29 cellular contexts compared by ENCODE assay signal in genomic region chr20:62564456-62565245, GRCh38.
"Had no signal": no experiment of that assay in that cellular context is flagged by ENCODE, and none has a peak within 500 bp of the region (broad histone marks: within the 10 kb centered on the region; RNA-seq: fewer than 3 reads in every experiment).

No MANE protein-coding gene starts in this region.

- H3K4me3 ChIP-seq: ascending aorta, body of pancreas, Peyer's patch had no signal

- H3K27ac Mint-ChIP-seq: activated B cell treated with CpG ODN at 0.5 μM for 24 hours; activated CD4-positive, alpha-beta T cell treated with anti-CD3 and anti-CD28 coated beads, Interleukin-2, amount 10 ng/mL, durations not matched to agents 24 days and 14 days; activated CD8-positive, alpha-beta memory T cell treated with anti-CD3 and anti-CD28 coated beads, Interleukin-2, amount 10 ng/mL, durations not matched to agents 7 days and 5 days; activated naive CD4-positive, alpha-beta T cell treated with anti-CD3 and anti-CD28 coated beads, Interleukin-2, amount 50 U/mL, for 72 hours; activated naive CD8-positive, alpha-beta T cell treated with anti-CD3 and anti-CD28 coated beads, Interleukin-2, amount 50 U/mL, for 24 hours; activated T-cell treated with anti-CD3 and anti-CD28 coated beads, Interleukin-2, amount 50 U/mL, for 24 hours; activated T-helper 1 cell treated with anti-CD3 and anti-CD28 coated beads, Interleukin-12 subunit alpha, Interleukin-12 subunit beta, Interleukin-2, Interleukin-4 antibody, amounts not matched to agents 30 ng/mL and 10 ng/mL and 1 ng/mL, durations not matched to agents 14 hours and 24 hours and 36 hours; T-helper 17 cell had no signal

- H3K4me3 Mint-ChIP-seq: activated B cell treated with CpG ODN at 0.5 μM for 24 hours; activated CD4-positive, alpha-beta T cell treated with anti-CD3 and anti-CD28 coated beads, Interleukin-2, amount 10 ng/mL, durations not matched to agents 24 days and 14 days; activated CD8-positive, alpha-beta memory T cell treated with anti-CD3 and anti-CD28 coated beads, Interleukin-2, amount 10 ng/mL, durations not matched to agents 7 days and 5 days; activated naive CD8-positive, alpha-beta T cell treated with anti-CD3 and anti-CD28 coated beads, Interleukin-2, amount 50 U/mL, for 24 hours; activated T-cell treated with anti-CD3 and anti-CD28 coated beads, Interleukin-2, amount 50 U/mL, for 24 hours; activated T-helper 1 cell treated with anti-CD3 and anti-CD28 coated beads, Interleukin-12 subunit alpha, Interleukin-12 subunit beta, Interleukin-2, Interleukin-4 antibody, amounts not matched to agents 30 ng/mL and 10 ng/mL and 1 ng/mL, durations not matched to agents 14 hours and 24 hours and 36 hours; T-helper 17 cell had no signal

- H3K36me3 ChIP-seq: ascending aorta, Peyer's patch had no signal

- H3K27me3 ChIP-seq: ascending aorta, Peyer's patch had no signal

- DNase-seq: activated B cell treated with CpG ODN at 0.5 μM for 24 hours; activated CD4-positive, alpha-beta T cell treated with anti-CD3 and anti-CD28 coated beads for 1 hour; activated CD4-positive, alpha-beta T cell treated with anti-CD3 and anti-CD28 coated beads, Interleukin-2, amount 10 ng/mL, durations not matched to agents 24 days and 14 days; activated CD4-positive, alpha-beta T cell treated with anti-CD3 and anti-CD28 coated beads, Interleukin-2, amount 50 U/mL, for 48 hours; activated CD8-positive, alpha-beta memory T cell treated with anti-CD3 and anti-CD28 coated beads, Interleukin-2, amount 10 ng/mL, durations not matched to agents 7 days and 5 days; activated effector memory CD4-positive, alpha-beta T cell treated with Interleukin-2 at 50 U/mL for 16 hours; activated naive CD4-positive, alpha-beta T cell; activated naive CD8-positive, alpha-beta T cell treated with anti-CD3 and anti-CD28 coated beads, Interleukin-2, amount 50 U/mL, for 24 hours; activated T-cell treated with anti-CD3 and anti-CD28 coated beads, Interleukin-2, amount 50 U/mL, for 24 hours; amniotic stem cell; body of pancreas; Karpas-422; MM.1S; NCI-H1105; NCI-H1436; NCI-H1694 treated with DMSO at 0.1 percent for 48 hours; NCI-H2029 treated with DMSO at 0.1 percent for 48 hours; NCI-H345; NCI-H510A treated with DMSO at 0.1 percent for 48 hours; Peyer's patch; SIG-M5; T-helper 17 cell; T-helper 9 cell had no signal

- H3K4me1 Mint-ChIP-seq: activated CD4-positive, alpha-beta T cell treated with anti-CD3 and anti-CD28 coated beads, Interleukin-2, amount 10 ng/mL, durations not matched to agents 24 days and 14 days; activated CD8-positive, alpha-beta memory T cell treated with anti-CD3 and anti-CD28 coated beads, Interleukin-2, amount 10 ng/mL, durations not matched to agents 7 days and 5 days had no signal

- ATAC-seq: activated CD8-positive, alpha-beta memory T cell treated with anti-CD3 and anti-CD28 coated beads, Interleukin-2, amount 10 ng/mL, durations not matched to agents 7 days and 5 days; activated naive CD4-positive, alpha-beta T cell treated with anti-CD3 and anti-CD28 coated beads, Interleukin-2, amount 50 U/mL, for 72 hours; activated naive CD8-positive, alpha-beta T cell treated with anti-CD3 and anti-CD28 coated beads, Interleukin-2, amount 50 U/mL, for 24 hours; body of pancreas; T-helper 17 cell had no signal

- H3K36me3 Mint-ChIP-seq: activated CD8-positive, alpha-beta memory T cell treated with anti-CD3 and anti-CD28 coated beads, Interleukin-2, amount 10 ng/mL, durations not matched to agents 7 days and 5 days; activated naive CD4-positive, alpha-beta T cell treated with anti-CD3 and anti-CD28 coated beads, Interleukin-2, amount 50 U/mL, for 72 hours had no signal

- H3K4me1 ChIP-seq: ascending aorta, body of pancreas, Peyer's patch had no signal

- H3K9me3 ChIP-seq: ascending aorta, body of pancreas, Peyer's patch had no signal

- H3K27ac ChIP-seq: ascending aorta, body of pancreas, Peyer's patch, RWPE1 had no signal

- FAIRE-seq: bronchial epithelial cell, TTC549 had no signal

- H3K9me3 Mint-ChIP-seq: activated B cell treated with CpG ODN at 0.5 μM for 24 hours; activated CD4-positive, alpha-beta T cell treated with anti-CD3 and anti-CD28 coated beads, Interleukin-2, amount 10 ng/mL, durations not matched to agents 24 days and 14 days; activated naive CD4-positive, alpha-beta T cell treated with anti-CD3 and anti-CD28 coated beads, Interleukin-2, amount 50 U/mL, for 72 hours; activated naive CD8-positive, alpha-beta T cell treated with anti-CD3 and anti-CD28 coated beads, Interleukin-2, amount 50 U/mL, for 24 hours; activated T-cell treated with anti-CD3 and anti-CD28 coated beads, Interleukin-2, amount 50 U/mL, for 24 hours; activated T-helper 1 cell treated with anti-CD3 and anti-CD28 coated beads, Interleukin-12 subunit alpha, Interleukin-12 subunit beta, Interleukin-2, Interleukin-4 antibody, amounts not matched to agents 30 ng/mL and 10 ng/mL and 1 ng/mL, durations not matched to agents 14 hours and 24 hours and 36 hours had no signal
